In the genomic region with DNA sequence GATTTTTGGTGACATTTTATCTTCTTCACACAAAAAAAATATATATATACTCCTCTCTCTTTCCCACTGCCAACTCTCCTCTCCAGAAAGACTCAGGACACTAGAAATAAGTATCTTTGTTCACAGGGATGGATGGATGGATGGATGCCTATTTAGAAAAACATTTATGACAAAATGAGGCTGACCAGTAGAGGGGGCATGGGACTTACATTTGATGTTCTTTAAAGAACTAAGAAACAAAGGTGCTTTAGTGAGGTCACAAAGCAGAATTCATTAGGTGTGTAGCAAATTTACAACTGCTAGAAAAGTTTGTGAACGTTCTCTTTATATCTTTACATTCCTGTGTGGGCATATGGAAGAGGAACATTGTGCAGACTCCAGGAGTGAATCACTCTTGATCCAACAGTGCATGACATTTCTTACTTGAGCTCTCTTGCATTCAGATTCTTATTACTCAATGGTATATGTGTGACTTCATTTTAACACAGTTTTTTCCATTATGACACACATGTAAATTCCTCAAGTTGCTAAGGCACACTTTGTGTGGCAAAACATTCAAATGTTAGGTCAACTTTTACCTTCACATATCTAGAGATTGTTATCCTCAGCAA, we compare ENCODE assay signal across 1 cellular context.
TF ChIP-seq lines count a peak whose summit lies in the region.

No MANE protein-coding gene starts in this region.

TF ChIP-seq in GM23338, 12 proteins besides CTCF, POLR2A, EP300 and RAD21:
- TF ChIP-seq EZH2 (IDR thresholded peaks at IDR 0.05; ENCODE audit: low read depth, unreplicated experiment), result no peak
- TF ChIP-seq ZNF331 (CRISPR knock-in tag; IDR thresholded peaks at IDR 0.05; ENCODE audit: low read depth), result no peak
